ENCODE assay signal across 8 cellular contexts in genomic region chr2:42360890-42361727, GRCh38. TPM values are rescaled to one million over a fixed set of nuclear protein-coding genes. Genes with fewer than 3 reads are reported as not detected.
A peak's percentile ranks its signal among the peaks of the same experiment; 100 is the strongest.
DNase-seq lines count a peak whose midpoint lies in the region; ATAC-seq and TF ChIP-seq lines count a peak whose summit lies in the region.

TSS of gene COX7A2L (minus strand) at chr2:42361217. CDS start at chr2:42361161, 56 bp downstream.

- H3K36me3 ChIP-seq in BLaER1 treated with 17β-estradiol and CSF1 and Interleukin-3, amounts not matched to agents 10 nM and 100 nM, result peaks cover 6 to 24% (median 8%) of the 10 kb centered on the region in 11 experiments; a peak in 17 of 22 replicates

- H3K27ac ChIP-seq in BLaER1 treated with 17β-estradiol and CSF1 and Interleukin-3, amounts not matched to agents 10 nM and 100 nM, result peak within 1 kb of the TSS; percentile 94 to 99 (median 96)
- peak within 1 kb of the TSS; percentile 90 to 95 for H3K27ac ChIP-seq in coronary artery

- H3K4me1 ChIP-seq in BLaER1 treated with 17β-estradiol and CSF1 and Interleukin-3, amounts not matched to agents 10 nM and 100 nM, result peaks cover 27 to 39% (median 32%) of the 10 kb centered on the region in 10 experiments

- intact Hi-C loops in activated CD4-positive, alpha-beta T cell treated with anti-CD3 and anti-CD28 coated beads, Interleukin-2, amount 10 ng/mL, durations not matched to agents 24 days and 14 days (cut with micrococcal nuclease), result loop anchor here (1.0 to 10.0 kb wide), 9 partner anchors 58 to 521 kb away; partner anchors contain the start of genes EML4 and MTA3
- intact Hi-C loops in left colon (cut with DNase I, micrococcal nuclease), result no loop called here

- peak within 1 kb of the TSS; percentile 99 for H3K27ac Mint-ChIP-seq in activated CD4-positive, alpha-beta T cell treated with anti-CD3 and anti-CD28 coated beads, Interleukin-2, amount 10 ng/mL, durations not matched to agents 24 days and 14 days

- no peaks in the 10 kb centered on the region for H3K9me3 ChIP-seq in BLaER1 treated with 17β-estradiol and CSF1 and Interleukin-3, amounts not matched to agents 10 nM and 100 nM (replicated peaks in 1 of 11)

- ATAC-seq in GM19324 (IDR thresholded peaks at IDR 0.05; ENCODE audit: low FRiP score, unreplicated experiment) (peak; percentile 92), HG03469 (IDR thresholded peaks at IDR 0.05; ENCODE audit: unreplicated experiment) (peak; percentile 77), left colon (peak; percentile 91)

- H3K9me3 Mint-ChIP-seq in activated CD4-positive, alpha-beta T cell treated with anti-CD3 and anti-CD28 coated beads, Interleukin-2, amount 10 ng/mL, durations not matched to agents 24 days and 14 days, result no peaks in the 10 kb centered on the region

- peak within 1 kb of the TSS; percentile 86 to 98 (median 94) for H3K4me3 ChIP-seq in BLaER1 treated with 17β-estradiol and CSF1 and Interleukin-3, amounts not matched to agents 10 nM and 100 nM
- H3K4me3 ChIP-seq in coronary artery, result peak within 1 kb of the TSS; percentile 87

- H3K9ac ChIP-seq in BLaER1 treated with 17β-estradiol and CSF1 and Interleukin-3, amounts not matched to agents 10 nM and 100 nM, result peak within 1 kb of the TSS; percentile 90 to 98 (median 96)

- H3K4me2 ChIP-seq in BLaER1 treated with 17β-estradiol and CSF1 and Interleukin-3, amounts not matched to agents 10 nM and 100 nM, result peak within 1 kb of the TSS; percentile 83 to 97 (median 91)

- DNase-seq in NCI-H526 treated with DMSO at 0.1 percent for 48 hours (lab: John Stamatoyannopoulos, UW) (peak; percentile 95), coronary artery (ENCODE audit: low spot score) (peak; percentile 98), left colon (peak; percentile 97 to 98)
- DNase-seq in activated CD4-positive, alpha-beta T cell treated with anti-CD3 and anti-CD28 coated beads, Interleukin-2, amount 10 ng/mL, durations not matched to agents 24 days and 14 days, result peak; percentile 98
- peak; percentile 96 for DNase-seq in stimulated activated CD4-positive, alpha-beta T cell treated with anti-CD3 and anti-CD28 coated beads, Interleukin-1b, Interleukin-23, amount 100 ng/mL, for 48 hours

- peaks cover 17% of the 10 kb centered on the region for H3K36me3 Mint-ChIP-seq in activated CD4-positive, alpha-beta T cell treated with anti-CD3 and anti-CD28 coated beads, Interleukin-2, amount 10 ng/mL, durations not matched to agents 24 days and 14 days (ENCODE audit: low read depth)

- TF ChIP-seq CTCF in coronary artery (IDR thresholded peaks at IDR 0.05), result no peak

- H3K4me3 Mint-ChIP-seq in activated CD4-positive, alpha-beta T cell treated with anti-CD3 and anti-CD28 coated beads, Interleukin-2, amount 10 ng/mL, durations not matched to agents 24 days and 14 days, result peak within 1 kb of the TSS; percentile 90

- H3K4me1 Mint-ChIP-seq in activated CD4-positive, alpha-beta T cell treated with anti-CD3 and anti-CD28 coated beads, Interleukin-2, amount 10 ng/mL, durations not matched to agents 24 days and 14 days, result peaks cover 44% of the 10 kb centered on the region

- no peaks in the 10 kb centered on the region for H3K27me3 Mint-ChIP-seq in activated CD4-positive, alpha-beta T cell treated with anti-CD3 and anti-CD28 coated beads, Interleukin-2, amount 10 ng/mL, durations not matched to agents 24 days and 14 days

- peaks cover 18 to 39% (median 28%) of the 10 kb centered on the region in 11 experiments; a peak in 17 of 22 replicates for H4K20me1 ChIP-seq in BLaER1 treated with 17β-estradiol and CSF1 and Interleukin-3, amounts not matched to agents 10 nM and 100 nM

- H3K27me3 ChIP-seq in BLaER1 treated with 17β-estradiol and CSF1 and Interleukin-3, amounts not matched to agents 10 nM and 100 nM, result no peaks in the 10 kb centered on the region

RNA-seq across cellular contexts. Expression of gene COX7A2L, which starts in this region (rescaled TPM):
- total RNA-seq in activated CD4-positive, alpha-beta T cell treated with anti-CD3 and anti-CD28 coated beads, Interleukin-2, amount 10 ng/mL, durations not matched to agents 24 days and 14 days, result 85.3 and 88.4 TPM in 2 replicates
- 100 to 1,000 TPM in 1 of 2 donors, 10 to 100 TPM in 1; 97.2 to 111 TPM for total RNA-seq in left colon

Comparison
In these comparisons a context has a peak if more than half of its experiments do, and no peak if none do; other contexts are left out.
1. Peak in every context shown above with its lines: DNase-seq, ATAC-seq, H3K4me3 ChIP-seq and H3K27ac ChIP-seq.